ENCODE assay signal across 8 cellular contexts in the genomic region with DNA sequence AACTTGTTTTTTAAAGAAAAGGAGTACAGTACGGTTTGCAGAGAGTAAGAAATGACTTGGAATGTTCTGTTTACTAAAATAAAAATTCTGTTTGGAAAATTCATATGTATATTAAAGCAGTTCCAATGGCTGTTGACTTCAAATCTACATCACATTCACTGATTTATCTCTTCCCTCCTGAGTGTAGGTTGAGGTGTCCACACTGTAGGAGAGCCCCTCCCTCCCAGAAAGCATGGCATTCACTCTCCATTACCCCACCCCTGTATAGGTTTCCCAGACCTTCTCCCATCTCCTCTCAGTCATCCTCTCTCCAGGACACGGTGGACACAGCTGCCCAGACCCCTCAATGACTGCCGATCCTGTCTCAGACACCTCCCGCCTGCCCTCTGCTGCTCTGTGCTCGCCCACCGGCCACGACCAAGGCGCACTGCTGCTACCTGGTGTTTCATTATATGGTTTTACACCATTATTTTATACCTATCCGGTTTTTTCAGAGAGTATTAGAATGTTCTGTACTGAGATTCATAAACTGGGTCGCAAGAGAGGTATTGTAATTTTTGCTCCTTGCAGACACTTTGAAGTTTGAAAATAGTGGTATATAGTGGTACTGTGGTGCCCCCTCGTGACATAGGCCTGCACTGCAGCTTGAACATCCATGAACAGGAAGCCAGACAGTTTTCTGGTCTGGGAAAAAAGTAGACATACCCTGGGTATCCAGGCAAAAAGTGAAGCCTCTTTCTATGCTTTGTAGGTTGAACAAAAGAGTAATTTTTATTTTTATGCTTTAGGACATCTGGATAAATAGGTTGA. TPM values are rescaled to one million over a fixed set of nuclear protein-coding genes. Genes with fewer than 3 reads are reported as not detected.
DNase-seq lines count a peak whose midpoint lies in the region; ATAC-seq and TF ChIP-seq lines count a peak whose summit lies in the region.

No MANE protein-coding gene starts in this region.

- no peaks in the 10 kb centered on the region for H3K36me3 Mint-ChIP-seq in nephron progenitor cell (ENCODE audit: low read depth)

- H3K27ac ChIP-seq in esophagus muscularis mucosa (replicated peaks in 1 of 4) (no peak overlapping the region), tibial artery (no peak overlapping the region)

- peak; percentile 5 to 57 for DNase-seq in NOMO-1 (lab: John Stamatoyannopoulos, UW; ENCODE audit: unreplicated experiment in 2 of 2)
- no peak for DNase-seq in NOMO-1 treated with dmso at 0.1 percent for 144 hours (lab: John Stamatoyannopoulos, UW; ENCODE audit: unreplicated experiment)
- DNase-seq in NOMO-1 treated with DMSO at 0.1 percent for 48 hours (lab: John Stamatoyannopoulos, UW; ENCODE audit: unreplicated experiment) = peak; percentile 47
- peak; percentile 66 for DNase-seq in activated T-cell treated with anti-CD3 and anti-CD28 coated beads, Interleukin-2, amount 50 U/mL, for 1 hour
- no peak for DNase-seq in esophagus muscularis mucosa (ENCODE audit: extremely low spot score)
- peak; percentile 73 for DNase-seq in nephron progenitor cell
- DNase-seq in tibial artery = peak; percentile 64 to 65

- intact Hi-C loops in esophagus muscularis mucosa (cut with DNase I) (loop anchor here (2.0 kb wide), 1 partner anchor 227 kb away; no protein-coding TSS in a partner anchor), tibial artery (cut with DNase I; ENCODE audit: low total_unique reads) (loop anchor here (5.0 kb wide), 1 partner anchor 224 kb away; no protein-coding TSS in a partner anchor)

- no peaks in the 10 kb centered on the region for H3K9me3 ChIP-seq in esophagus muscularis mucosa
- no peaks in the 10 kb centered on the region for H3K9me3 ChIP-seq in tibial artery

- H3K27ac Mint-ChIP-seq in nephron progenitor cell = no peak overlapping the region

- H3K9me3 Mint-ChIP-seq in nephron progenitor cell = peaks cover 22% of the 10 kb centered on the region

- no peak for TF ChIP-seq POLR2A in esophagus muscularis mucosa (IDR thresholded peaks at IDR 0.05; ENCODE audit: low read depth)

- H3K4me1 Mint-ChIP-seq in nephron progenitor cell = peaks cover 5% of the 10 kb centered on the region

- ATAC-seq in HG03045 (IDR thresholded peaks at IDR 0.05; ENCODE audit: unreplicated experiment) = peak; percentile 50

- H3K27me3 Mint-ChIP-seq in nephron progenitor cell (ENCODE audit: low read depth, poor library complexity) = peaks cover 8% of the 10 kb centered on the region

- TF ChIP-seq EP300 in esophagus muscularis mucosa (IDR thresholded peaks at IDR 0.05) = no peak

- H3K4me1 ChIP-seq in esophagus muscularis mucosa (peaks cover 0 to 3% (median 2%) of the 10 kb centered on the region in 4 donors), tibial artery (peaks cover 0 to 3% (median 0%) of the 10 kb centered on the region in 4 donors)

- TF ChIP-seq CTCF in esophagus muscularis mucosa (IDR thresholded peaks at IDR 0.05) (peak; percentile 61 to 69 (median 64)), nephron progenitor cell (IDR thresholded peaks at IDR 0.05) (peak; percentile 67), tibial artery (IDR thresholded peaks at IDR 0.05) (peak; percentile 49 to 55)

- H3K36me3 ChIP-seq in esophagus muscularis mucosa (no peaks in the 10 kb centered on the region), tibial artery (no peaks in the 10 kb centered on the region)

- H3K27me3 ChIP-seq in esophagus muscularis mucosa = peaks cover 0 to 13% (median 0%) of the 10 kb centered on the region in 4 donors
- no peaks in the 10 kb centered on the region for H3K27me3 ChIP-seq in tibial artery

- WGBS in esophagus muscularis mucosa = 39% methylated on average over 11 of the region's 11 CpGs

- H3K4me3 ChIP-seq in esophagus muscularis mucosa (peak overlapping the region in 1 of 4 donors; percentile 24), tibial artery (no peak overlapping the region)

- peak overlapping the region; percentile 83 for H3K4me3 Mint-ChIP-seq in nephron progenitor cell

RNA-seq across cellular contexts. Expression of gene BEX4, which starts 38.8 kb away (rescaled TPM):
- 10 to 100 TPM; 31.1 to 66.8 (median 49.0) TPM for total RNA-seq in esophagus muscularis mucosa

Comparison
In these comparisons a context has a peak if more than half of its experiments do, and no peak if none do; other contexts are left out.
1. DNase-seq: peak in NOMO-1 (2 of 2), NOMO-1 treated with DMSO at 0.1 percent for 48 hours (single experiment), activated T-cell treated with anti-CD3 and anti-CD28 coated beads, Interleukin-2, amount 50 U/mL, for 1 hour (single experiment), nephron progenitor cell (single experiment) and tibial artery (2 of 2); none in NOMO-1 treated with dmso at 0.1 percent for 144 hours (single experiment) and esophagus muscularis mucosa (single experiment).
2. Peak in every context shown above with its lines, with median percentiles within 50 percentile points of each other: CTCF ChIP-seq.